28 cellular contexts compared by ENCODE assay signal in the genomic region with DNA sequence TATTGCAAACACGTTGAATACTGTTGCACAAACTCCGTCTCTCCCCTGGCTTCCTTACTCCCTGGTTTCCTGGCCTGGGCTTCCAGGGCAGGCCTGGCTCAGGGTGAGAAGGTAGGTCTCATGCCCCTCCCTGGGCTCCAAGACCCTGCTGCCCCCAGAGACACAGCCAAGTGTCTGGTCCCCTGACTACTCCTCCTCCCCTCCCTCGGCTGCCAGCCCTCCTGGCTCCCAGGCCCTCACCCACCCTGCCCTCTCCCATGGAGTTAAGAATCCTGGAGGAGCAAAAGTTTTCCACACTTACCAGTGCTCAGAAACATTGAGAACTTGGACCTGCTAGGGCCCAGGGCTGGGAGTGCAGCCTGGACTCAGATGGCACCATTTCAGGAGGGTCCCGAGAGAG.
"Had no signal": no experiment of that assay in that cellular context is flagged by ENCODE, and none has a peak within 500 bp of the region (broad histone marks: within the 10 kb centered on the region; RNA-seq: fewer than 3 reads in every experiment).

No MANE protein-coding gene starts in this region.

- H3K9me3 Mint-ChIP-seq: activated CD8-positive, alpha-beta T cell treated with anti-CD3 and anti-CD28 coated beads for 36 hours; activated naive CD4-positive, alpha-beta T cell treated with anti-CD3 and anti-CD28 coated beads, Interleukin-2, amount 50 U/mL, for 72 hours had no signal

- H3K9me3 ChIP-seq: adrenal gland, body of pancreas, breast epithelium had no signal

- H3K27ac ChIP-seq: adrenal gland, body of pancreas, breast epithelium, PC-9 had no signal

- H3K27me3 ChIP-seq: adrenal gland, body of pancreas, breast epithelium, MG63 had no signal

- H3K27ac Mint-ChIP-seq: activated CD4-positive, alpha-beta T cell treated with anti-CD3 and anti-CD28 coated beads, Interleukin-2, amount 10 ng/mL, durations not matched to agents 24 days and 14 days; activated CD8-positive, alpha-beta T cell treated with anti-CD3 and anti-CD28 coated beads for 36 hours; activated naive CD4-positive, alpha-beta T cell treated with anti-CD3 and anti-CD28 coated beads for 36 hours; activated T-helper 1 cell treated with anti-CD3 and anti-CD28 coated beads, Interleukin-12 subunit alpha, Interleukin-12 subunit beta, Interleukin-2, Interleukin-4 antibody, amounts not matched to agents 30 ng/mL and 10 ng/mL and 1 ng/mL, durations not matched to agents 14 hours and 24 hours and 36 hours had no signal

- ATAC-seq: activated CD8-positive, alpha-beta T cell treated with anti-CD3 and anti-CD28 coated beads for 36 hours; activated naive CD4-positive, alpha-beta T cell treated with anti-CD3 and anti-CD28 coated beads, Interleukin-2, amount 50 U/mL, for 72 hours; activated T-cell treated with anti-CD3 and anti-CD28 coated beads, Interleukin-2, amount 50 U/mL, for 4 hours; body of pancreas; Right ventricle myocardium inferior had no signal

- H3K4me1 ChIP-seq: body of pancreas, breast epithelium had no signal

- H3K4me3 Mint-ChIP-seq: activated CD4-positive, alpha-beta T cell treated with anti-CD3 and anti-CD28 coated beads, Interleukin-2, amount 10 ng/mL, durations not matched to agents 24 days and 14 days; activated CD8-positive, alpha-beta T cell treated with anti-CD3 and anti-CD28 coated beads for 36 hours; activated naive CD4-positive, alpha-beta T cell treated with anti-CD3 and anti-CD28 coated beads for 36 hours; activated T-cell treated with anti-CD3 and anti-CD28 coated beads, Interleukin-2, amount 50 U/mL, for 4 hours; activated T-helper 1 cell treated with anti-CD3 and anti-CD28 coated beads, Interleukin-12 subunit alpha, Interleukin-12 subunit beta, Interleukin-2, Interleukin-4 antibody, amounts not matched to agents 30 ng/mL and 10 ng/mL and 1 ng/mL, durations not matched to agents 14 hours and 24 hours and 36 hours had no signal

- H3K4me1 Mint-ChIP-seq: activated CD4-positive, alpha-beta T cell treated with anti-CD3 and anti-CD28 coated beads, Interleukin-2, amount 10 ng/mL, durations not matched to agents 24 days and 14 days had no signal

- H2AFZ ChIP-seq: PC-9 had no signal

- H3K36me3 ChIP-seq: adrenal gland, breast epithelium had no signal

- H3K4me2 ChIP-seq: PC-9 had no signal

- H3K36me3 Mint-ChIP-seq: activated naive CD4-positive, alpha-beta T cell treated with anti-CD3 and anti-CD28 coated beads, Interleukin-2, amount 50 U/mL, for 72 hours had no signal

- H3K4me3 ChIP-seq: adrenal gland, body of pancreas, breast epithelium, MG63, PC-9 had no signal

- DNase-seq: activated CD4-positive, alpha-beta T cell treated with anti-CD3 and anti-CD28 coated beads, Interleukin-2, amount 10 ng/mL, durations not matched to agents 24 days and 14 days; activated CD4-positive, alpha-beta T cell treated with anti-CD3 and anti-CD28 coated beads, Interleukin-2, amount 50 U/mL, for 4 hours; activated CD8-positive, alpha-beta T cell treated with anti-CD3 and anti-CD28 coated beads for 36 hours; activated gamma-delta T cell treated with Interleukin-2 at 50 U/mL for 16 hours; activated naive CD4-positive, alpha-beta T cell treated with anti-CD3 and anti-CD28 coated beads for 36 hours; activated T-cell treated with anti-CD3 and anti-CD28 coated beads for 4 hours; activated T-cell treated with anti-CD3 and anti-CD28 coated beads, Interleukin-2, amount 50 U/mL, for 4 hours; body of pancreas; Kasumi-1; KG1; MG63; NCI-H1048; NCI-H1105 treated with DMSO at 0.1 percent for 48 hours; NCI-H1436; NCI-H1694 treated with DMSO at 0.1 percent for 48 hours; NCI-H2029; NCI-H345; NCI-H524 treated with DMSO at 0.1 percent for 48 hours; PC-9; SW 1271; T-helper 1 cell; T-helper 2 cell; T-helper 9 cell had no signal

- H3K27me3 Mint-ChIP-seq: activated CD4-positive, alpha-beta T cell treated with anti-CD3 and anti-CD28 coated beads, Interleukin-2, amount 10 ng/mL, durations not matched to agents 24 days and 14 days; activated CD8-positive, alpha-beta T cell treated with anti-CD3 and anti-CD28 coated beads for 36 hours had no signal
